1 cellular context compared by ENCODE assay signal in the genomic region with DNA sequence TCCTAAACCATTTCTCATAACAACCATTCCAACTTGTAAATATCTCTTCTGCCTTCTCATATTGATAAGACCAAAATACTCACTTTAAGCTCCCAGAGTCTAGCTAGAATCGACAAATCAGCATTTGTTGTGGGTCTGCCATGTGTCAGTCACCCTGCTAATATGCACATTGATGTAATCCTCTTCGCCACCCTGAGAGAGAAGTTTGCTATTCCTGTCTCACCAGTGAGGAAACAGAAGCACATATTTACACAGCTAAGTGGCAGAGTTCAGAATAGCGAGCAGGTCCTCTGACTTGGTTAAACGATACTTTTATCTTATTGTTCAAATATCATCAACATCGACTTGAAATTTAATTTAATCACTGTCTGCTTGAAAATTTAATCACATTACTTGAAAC.
TF ChIP-seq lines count a peak whose summit lies in the region.

No MANE protein-coding gene starts in this region.

TF ChIP-seq in GM23338, 12 proteins besides CTCF, POLR2A, EP300 and RAD21 (continued from another document):
- TF ChIP-seq REST (IDR thresholded peaks at IDR 0.05; ENCODE audit: unreplicated experiment) (no peak), ZNF331 (CRISPR knock-in tag; IDR thresholded peaks at IDR 0.05; ENCODE audit: low read depth) (no peak)
- TF ChIP-seq, protein P1, sequence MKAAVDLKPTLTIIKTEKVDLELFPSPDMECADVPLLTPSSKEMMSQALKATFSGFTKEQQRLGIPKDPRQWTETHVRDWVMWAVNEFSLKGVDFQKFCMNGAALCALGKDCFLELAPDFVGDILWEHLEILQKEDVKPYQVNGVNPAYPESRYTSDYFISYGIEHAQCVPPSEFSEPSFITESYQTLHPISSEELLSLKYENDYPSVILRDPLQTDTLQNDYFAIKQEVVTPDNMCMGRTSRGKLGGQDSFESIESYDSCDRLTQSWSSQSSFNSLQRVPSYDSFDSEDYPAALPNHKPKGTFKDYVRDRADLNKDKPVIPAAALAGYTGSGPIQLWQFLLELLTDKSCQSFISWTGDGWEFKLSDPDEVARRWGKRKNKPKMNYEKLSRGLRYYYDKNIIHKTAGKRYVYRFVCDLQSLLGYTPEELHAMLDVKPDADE (IDR thresholded peaks at IDR 0.05) = no peak
